8 cellular contexts compared by ENCODE assay signal in genomic region chr17:75517277-75517865, GRCh38. TPM values are rescaled to one million over a fixed set of nuclear protein-coding genes. Genes with fewer than 3 reads are reported as not detected.
DNase-seq lines count a peak whose midpoint lies in the region; ATAC-seq and TF ChIP-seq lines count a peak whose summit lies in the region.

No MANE protein-coding gene starts in this region.

- H3K27ac Mint-ChIP-seq in activated T-cell treated with anti-CD3 and anti-CD28 coated beads, Interleukin-2, amount 50 U/mL, for 72 hours = peak overlapping the region; percentile 5

- peaks cover 0 to 12% of the 10 kb centered on the region in 2 donors for H3K36me3 Mint-ChIP-seq in activated T-cell treated with anti-CD3 and anti-CD28 coated beads, Interleukin-2, amount 50 U/mL, for 72 hours (ENCODE audit: insufficient read depth in 2 of 2)

- peak overlapping the region; percentile 73 to 88 for H3K4me3 Mint-ChIP-seq in activated T-cell treated with anti-CD3 and anti-CD28 coated beads, Interleukin-2, amount 50 U/mL, for 72 hours

- H3K4me3 ChIP-seq in ACC112 (ENCODE audit: low read depth, low read length) (peak overlapping the region; percentile 81), HL-60 (replicated peaks; ENCODE audit: insufficient read depth, low read length) (peak overlapping the region; percentile 88), iPS DF 6.9 (ENCODE audit: low read length) (peak overlapping the region; percentile 90; the same call in 1 of the 2 replicates)

- H3K27me3 ChIP-seq in ACC112 (ENCODE audit: insufficient read depth, low read length) (no peaks in the 10 kb centered on the region), HL-60 (ENCODE audit: insufficient read depth, poor library complexity, severe bottlenecking) (peaks cover 12% of the 10 kb centered on the region), iPS DF 6.9 (ENCODE audit: control insufficient read depth, insufficient read depth, low read length) (no peaks in the 10 kb centered on the region)

- no peak overlapping the region for H3K27ac ChIP-seq in ACC112 (ENCODE audit: low read depth, low read length)
- H3K27ac ChIP-seq in HL-60 (replicated peaks) = no peak overlapping the region
- no peak overlapping the region for H3K27ac ChIP-seq in iPS DF 6.9 (ENCODE audit: low read length)

- DNase-seq in HL-60 (ENCODE audit: low read depth in 1 of 2, low spot score in 1 of 2) = peak in 1 of 2 experiments; percentile 25
- peak; percentile 48 to 58 for DNase-seq in activated T-cell treated with anti-CD3 and anti-CD28 coated beads, Interleukin-2, amount 50 U/mL, for 72 hours
- DNase-seq in iPS DF 6.9 (ENCODE audit: low read depth, low spot score) = no peak
- DNase-seq in stimulated activated CD4-positive, alpha-beta T cell treated with anti-CD3 and anti-CD28 coated beads, Interleukin-4, amount 100 ng/mL, for 24 hours = peak; percentile 46
- no peak for DNase-seq in COLO829 (ENCODE audit: low spot score)

- H3K9me3 Mint-ChIP-seq in activated T-cell treated with anti-CD3 and anti-CD28 coated beads, Interleukin-2, amount 50 U/mL, for 72 hours = no peaks in the 10 kb centered on the region

- H3K27me3 Mint-ChIP-seq in activated T-cell treated with anti-CD3 and anti-CD28 coated beads, Interleukin-2, amount 50 U/mL, for 72 hours (ENCODE audit: low read depth) = no peaks in the 10 kb centered on the region

- no peak overlapping the region for H2AFZ ChIP-seq in ACC112 (ENCODE audit: low read length, unreplicated experiment)

- WGBS in iPS DF 6.9 (ENCODE audit: insufficient coverage, insufficient read length) = no CpG with 5 or more reads among the region's 11 CpGs

- TF ChIP-seq CTCF in HL-60 (IDR thresholded peaks at IDR 0.05; ENCODE audit: insufficient read depth, low read length) = no peak

- H3K4me1 ChIP-seq in ACC112 (ENCODE audit: control insufficient read depth, insufficient read depth, low read length, unreplicated experiment) = peaks cover 9% of the 10 kb centered on the region
- H3K4me1 ChIP-seq in iPS DF 6.9 (ENCODE audit: control insufficient read depth, insufficient read depth, low read length) = peaks cover 10% of the 10 kb centered on the region

- H3K9me3 ChIP-seq in iPS DF 6.9 (ENCODE audit: control insufficient read depth, insufficient read depth, low read length) = no peaks in the 10 kb centered on the region

- no peaks in the 10 kb centered on the region for H3K36me3 ChIP-seq in ACC112 (ENCODE audit: insufficient read depth, low read length)
- H3K36me3 ChIP-seq in iPS DF 6.9 (ENCODE audit: control insufficient read depth, insufficient read depth, low read length) = peaks cover 14% of the 10 kb centered on the region

- ATAC-seq in activated T-cell treated with anti-CD3 and anti-CD28 coated beads, Interleukin-2, amount 50 U/mL, for 72 hours (replicated peaks in 1 of 2) = no peak
- ATAC-seq in GM21423 (IDR thresholded peaks at IDR 0.05; ENCODE audit: unreplicated experiment) = no peak
- ATAC-seq in GM21360 (IDR thresholded peaks at IDR 0.05; ENCODE audit: unreplicated experiment) = no peak

- H3K79me2 ChIP-seq in ACC112 (ENCODE audit: control insufficient read depth, insufficient read depth, low read length, unreplicated experiment) = peaks cover 3% of the 10 kb centered on the region

- peaks cover 18% of the 10 kb centered on the region for H3K4me1 Mint-ChIP-seq in activated T-cell treated with anti-CD3 and anti-CD28 coated beads, Interleukin-2, amount 50 U/mL, for 72 hours (ENCODE audit: low read depth)

RNA-seq across cellular contexts. Expression of gene TSEN54, which starts 1.0 kb away (rescaled TPM):
- 10 to 100 TPM; 34.8 to 49.5 TPM for total RNA-seq in activated T-cell treated with anti-CD3 and anti-CD28 coated beads, Interleukin-2, amount 50 U/mL, for 72 hours

RNA-seq across cellular contexts. Expression of gene CASKIN2, which starts 2.0 kb away (rescaled TPM):
- total RNA-seq in activated T-cell treated with anti-CD3 and anti-CD28 coated beads, Interleukin-2, amount 50 U/mL, for 72 hours = 1 to 10 TPM; 4.1 to 6.6 TPM

RNA-seq across cellular contexts. Expression of gene LLGL2, which starts 8.1 kb away (rescaled TPM):
- 10 to 100 TPM; 12.5 to 17.4 TPM for total RNA-seq in activated T-cell treated with anti-CD3 and anti-CD28 coated beads, Interleukin-2, amount 50 U/mL, for 72 hours

Comparison
In these comparisons a context has a peak if more than half of its experiments do, and no peak if none do; other contexts are left out.
1. DNase-seq: peak in activated T-cell treated with anti-CD3 and anti-CD28 coated beads, Interleukin-2, amount 50 U/mL, for 72 hours (2 of 2) and stimulated activated CD4-positive, alpha-beta T cell treated with anti-CD3 and anti-CD28 coated beads, Interleukin-4, amount 100 ng/mL, for 24 hours (single experiment); none in iPS DF 6.9 (single experiment) and COLO829 (single experiment).
2. Peak in every context shown above with its lines, with median percentiles within 50 percentile points of each other: H3K4me3 ChIP-seq.